Comparison of ENCODE assay signal across 1 cellular context in genomic region chr3:111761309-111761795, GRCh38.
TF ChIP-seq lines count a peak whose summit lies in the region.

No MANE protein-coding gene starts in this region.

TF ChIP-seq in GM23338, 12 proteins besides CTCF, POLR2A, EP300 and RAD21 (continued from another document):
- TF ChIP-seq REST (IDR thresholded peaks at IDR 0.05; ENCODE audit: unreplicated experiment): no peak
